Comparison of ENCODE assay signal across 1 cellular context in the genomic region with DNA sequence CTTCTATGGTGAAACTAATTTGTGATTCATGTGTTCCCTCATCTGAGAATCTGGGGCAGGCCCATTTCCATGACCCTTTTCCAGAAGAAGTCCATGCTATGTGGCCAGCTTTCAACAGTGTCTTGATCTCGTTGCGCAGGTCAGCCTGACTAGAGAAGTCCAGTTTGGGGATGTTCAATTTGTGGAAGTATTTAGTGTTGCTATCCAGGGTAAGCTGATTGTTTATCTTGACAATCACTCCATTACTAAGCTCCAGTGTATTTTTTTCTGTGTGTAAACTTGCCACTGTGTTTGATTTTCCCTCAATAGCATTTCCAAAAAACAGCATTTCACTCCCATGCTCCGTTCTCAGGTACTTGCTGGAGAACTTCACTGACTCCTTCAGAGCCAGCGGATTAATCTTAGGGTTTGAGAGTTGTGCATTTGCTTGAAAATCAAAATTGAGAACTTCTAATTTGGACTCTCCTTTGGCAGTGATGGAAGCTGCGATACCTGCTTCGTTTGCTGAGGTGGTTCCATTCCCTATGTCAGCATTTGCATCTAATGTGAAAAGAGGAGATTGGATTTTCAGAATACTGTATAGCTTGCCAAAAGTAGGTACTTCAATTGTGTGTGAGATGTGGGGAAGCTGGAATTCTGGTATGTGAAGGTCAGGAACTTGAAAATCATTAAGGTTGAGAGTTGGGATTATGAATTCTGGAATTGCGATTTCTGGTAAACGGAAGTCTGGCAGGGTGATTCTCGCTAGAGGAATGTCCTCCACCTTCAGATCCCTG.
TF ChIP-seq lines count a peak whose summit lies in the region.

No MANE protein-coding gene starts in this region.

TF ChIP-seq in HepG2, 621 proteins besides CTCF, POLR2A, EP300 and RAD21 (continued from another document and continues in another):
- TF ChIP-seq KLF13 (CRISPR knock-in tag; IDR thresholded peaks at IDR 0.05), result no peak
- TF ChIP-seq ZNF614 (CRISPR knock-in tag; IDR thresholded peaks at IDR 0.05; ENCODE audit: borderline replicate concordance), result peak; percentile 20; the same call in 1 of the 2 replicates
- TF ChIP-seq ZKSCAN5 (CRISPR knock-in tag; IDR thresholded peaks at IDR 0.05), result no peak
- TF ChIP-seq KAT8 (CRISPR knock-in tag; IDR thresholded peaks at IDR 0.05), result no peak
- no peak for TF ChIP-seq ZNF589 (CRISPR knock-in tag; conservative IDR thresholded peaks at IDR 0.05)
- peak; percentile 15; the same call in 1 of the 2 replicates for TF ChIP-seq ZNF629 (CRISPR knock-in tag; conservative IDR thresholded peaks at IDR 0.05)
- 0 out of 2 replicates have a peak, but pooled peaks have one; percentile 68 for TF ChIP-seq SNAI1 (CRISPR knock-in tag; IDR thresholded peaks at IDR 0.05; ENCODE audit: borderline replicate concordance)
- TF ChIP-seq ZFP82 (CRISPR knock-in tag; IDR thresholded peaks at IDR 0.05; ENCODE audit: borderline replicate concordance), result no peak
- no peak for TF ChIP-seq DBP (CRISPR knock-in tag; IDR thresholded peaks at IDR 0.05; ENCODE audit: not compliant biosample characterization)
- 0 out of 2 replicates have a peak, but pooled peaks have one; percentile 11 for TF ChIP-seq TEAD2 (CRISPR knock-in tag; IDR thresholded peaks at IDR 0.05)
- TF ChIP-seq ZNF337 (CRISPR knock-in tag; IDR thresholded peaks at IDR 0.05; ENCODE audit: borderline replicate concordance, low read depth), result no peak
- no peak for TF ChIP-seq EEA1 (CRISPR knock-in tag; IDR thresholded peaks at IDR 0.05; ENCODE audit: borderline replicate concordance)
- 0 out of 2 replicates have a peak, but pooled peaks have one; percentile 8 for TF ChIP-seq ISL2 (CRISPR knock-in tag; IDR thresholded peaks at IDR 0.05)
- TF ChIP-seq YY1 (IDR thresholded peaks at IDR 0.05; ENCODE audit: insufficient read depth, insufficient replicate concordance, low read depth, low read length), result no peak
- 0 out of 2 replicates have a peak, but pooled peaks have one; percentile 22 for TF ChIP-seq ZFYVE20 (CRISPR knock-in tag; IDR thresholded peaks at IDR 0.05; ENCODE audit: borderline replicate concordance, low read depth)
- TF ChIP-seq ZNF124 (CRISPR knock-in tag; IDR thresholded peaks at IDR 0.05), result no peak
- TF ChIP-seq, protein P1, sequence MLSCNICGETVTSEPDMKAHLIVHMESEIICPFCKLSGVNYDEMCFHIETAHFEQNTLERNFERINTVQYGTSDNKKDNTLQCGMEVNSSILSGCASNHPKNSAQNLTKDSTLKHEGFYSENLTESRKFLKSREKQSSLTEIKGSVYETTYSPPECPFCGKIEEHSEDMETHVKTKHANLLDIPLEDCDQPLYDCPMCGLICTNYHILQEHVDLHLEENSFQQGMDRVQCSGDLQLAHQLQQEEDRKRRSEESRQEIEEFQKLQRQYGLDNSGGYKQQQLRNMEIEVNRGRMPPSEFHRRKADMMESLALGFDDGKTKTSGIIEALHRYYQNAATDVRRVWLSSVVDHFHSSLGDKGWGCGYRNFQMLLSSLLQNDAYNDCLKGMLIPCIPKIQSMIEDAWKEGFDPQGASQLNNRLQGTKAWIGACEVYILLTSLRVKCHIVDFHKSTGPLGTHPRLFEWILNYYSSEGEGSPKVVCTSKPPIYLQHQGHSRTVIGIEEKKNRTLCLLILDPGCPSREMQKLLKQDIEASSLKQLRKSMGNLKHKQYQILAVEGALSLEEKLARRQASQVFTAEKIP (CRISPR knock-in tag; IDR thresholded peaks at IDR 0.05; ENCODE audit: borderline replicate concordance), result no peak
- TF ChIP-seq, protein P2, sequence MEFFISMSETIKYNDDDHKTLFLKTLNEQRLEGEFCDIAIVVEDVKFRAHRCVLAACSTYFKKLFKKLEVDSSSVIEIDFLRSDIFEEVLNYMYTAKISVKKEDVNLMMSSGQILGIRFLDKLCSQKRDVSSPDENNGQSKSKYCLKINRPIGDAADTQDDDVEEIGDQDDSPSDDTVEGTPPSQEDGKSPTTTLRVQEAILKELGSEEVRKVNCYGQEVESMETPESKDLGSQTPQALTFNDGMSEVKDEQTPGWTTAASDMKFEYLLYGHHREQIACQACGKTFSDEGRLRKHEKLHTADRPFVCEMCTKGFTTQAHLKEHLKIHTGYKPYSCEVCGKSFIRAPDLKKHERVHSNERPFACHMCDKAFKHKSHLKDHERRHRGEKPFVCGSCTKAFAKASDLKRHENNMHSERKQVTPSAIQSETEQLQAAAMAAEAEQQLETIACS (CRISPR knock-in tag; IDR thresholded peaks at IDR 0.05), result no peak
- no peak for TF ChIP-seq HOXA5 (CRISPR knock-in tag; IDR thresholded peaks at IDR 0.05)
- no peak; the same call in none of the 2 replicates for TF ChIP-seq SOX5 (CRISPR knock-in tag; IDR thresholded peaks at IDR 0.05; ENCODE audit: borderline replicate concordance)
- TF ChIP-seq, protein P3, sequence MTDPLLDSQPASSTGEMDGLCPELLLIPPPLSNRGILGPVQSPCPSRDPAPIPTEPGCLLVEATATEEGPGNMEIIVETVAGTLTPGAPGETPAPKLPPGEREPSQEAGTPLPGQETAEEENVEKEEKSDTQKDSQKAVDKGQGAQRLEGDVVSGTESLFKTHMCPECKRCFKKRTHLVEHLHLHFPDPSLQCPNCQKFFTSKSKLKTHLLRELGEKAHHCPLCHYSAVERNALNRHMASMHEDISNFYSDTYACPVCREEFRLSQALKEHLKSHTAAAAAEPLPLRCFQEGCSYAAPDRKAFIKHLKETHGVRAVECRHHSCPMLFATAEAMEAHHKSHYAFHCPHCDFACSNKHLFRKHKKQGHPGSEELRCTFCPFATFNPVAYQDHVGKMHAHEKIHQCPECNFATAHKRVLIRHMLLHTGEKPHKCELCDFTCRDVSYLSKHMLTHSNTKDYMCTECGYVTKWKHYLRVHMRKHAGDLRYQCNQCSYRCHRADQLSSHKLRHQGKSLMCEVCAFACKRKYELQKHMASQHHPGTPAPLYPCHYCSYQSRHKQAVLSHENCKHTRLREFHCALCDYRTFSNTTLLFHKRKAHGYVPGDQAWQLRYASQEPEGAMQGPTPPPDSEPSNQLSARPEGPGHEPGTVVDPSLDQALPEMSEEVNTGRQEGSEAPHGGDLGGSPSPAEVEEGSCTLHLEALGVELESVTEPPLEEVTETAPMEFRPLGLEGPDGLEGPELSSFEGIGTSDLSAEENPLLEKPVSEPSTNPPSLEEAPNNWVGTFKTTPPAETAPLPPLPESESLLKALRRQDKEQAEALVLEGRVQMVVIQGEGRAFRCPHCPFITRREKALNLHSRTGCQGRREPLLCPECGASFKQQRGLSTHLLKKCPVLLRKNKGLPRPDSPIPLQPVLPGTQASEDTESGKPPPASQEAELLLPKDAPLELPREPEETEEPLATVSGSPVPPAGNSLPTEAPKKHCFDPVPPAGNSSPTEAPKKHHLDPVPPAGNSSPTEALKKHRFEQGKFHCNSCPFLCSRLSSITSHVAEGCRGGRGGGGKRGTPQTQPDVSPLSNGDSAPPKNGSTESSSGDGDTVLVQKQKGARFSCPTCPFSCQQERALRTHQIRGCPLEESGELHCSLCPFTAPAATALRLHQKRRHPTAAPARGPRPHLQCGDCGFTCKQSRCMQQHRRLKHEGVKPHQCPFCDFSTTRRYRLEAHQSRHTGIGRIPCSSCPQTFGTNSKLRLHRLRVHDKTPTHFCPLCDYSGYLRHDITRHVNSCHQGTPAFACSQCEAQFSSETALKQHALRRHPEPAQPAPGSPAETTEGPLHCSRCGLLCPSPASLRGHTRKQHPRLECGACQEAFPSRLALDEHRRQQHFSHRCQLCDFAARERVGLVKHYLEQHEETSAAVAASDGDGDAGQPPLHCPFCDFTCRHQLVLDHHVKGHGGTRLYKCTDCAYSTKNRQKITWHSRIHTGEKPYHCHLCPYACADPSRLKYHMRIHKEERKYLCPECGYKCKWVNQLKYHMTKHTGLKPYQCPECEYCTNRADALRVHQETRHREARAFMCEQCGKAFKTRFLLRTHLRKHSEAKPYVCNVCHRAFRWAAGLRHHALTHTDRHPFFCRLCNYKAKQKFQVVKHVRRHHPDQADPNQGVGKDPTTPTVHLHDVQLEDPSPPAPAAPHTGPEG (CRISPR knock-in tag; IDR thresholded peaks at IDR 0.05), result no peak; the same call in 1 of the 2 replicates
- no peak for TF ChIP-seq ZNF768 (CRISPR knock-in tag; IDR thresholded peaks at IDR 0.05)
- TF ChIP-seq ZNF292 (CRISPR knock-in tag; IDR thresholded peaks at IDR 0.05; ENCODE audit: borderline replicate concordance, low read depth), result no peak
- TF ChIP-seq TARDBP (CRISPR knock-in tag; IDR thresholded peaks at IDR 0.05), result no peak
- no peak for TF ChIP-seq ASH2L (IDR thresholded peaks at IDR 0.05; ENCODE audit: insufficient read length, low read depth, low read length)
- TF ChIP-seq ZNF724P (CRISPR knock-in tag; IDR thresholded peaks at IDR 0.05; ENCODE audit: borderline replicate concordance), result 0 out of 2 replicates have a peak, but pooled peaks have one; percentile 25
- TF ChIP-seq ZNF367 (CRISPR knock-in tag; IDR thresholded peaks at IDR 0.05; ENCODE audit: borderline replicate concordance), result no peak
- TF ChIP-seq, protein P4, sequence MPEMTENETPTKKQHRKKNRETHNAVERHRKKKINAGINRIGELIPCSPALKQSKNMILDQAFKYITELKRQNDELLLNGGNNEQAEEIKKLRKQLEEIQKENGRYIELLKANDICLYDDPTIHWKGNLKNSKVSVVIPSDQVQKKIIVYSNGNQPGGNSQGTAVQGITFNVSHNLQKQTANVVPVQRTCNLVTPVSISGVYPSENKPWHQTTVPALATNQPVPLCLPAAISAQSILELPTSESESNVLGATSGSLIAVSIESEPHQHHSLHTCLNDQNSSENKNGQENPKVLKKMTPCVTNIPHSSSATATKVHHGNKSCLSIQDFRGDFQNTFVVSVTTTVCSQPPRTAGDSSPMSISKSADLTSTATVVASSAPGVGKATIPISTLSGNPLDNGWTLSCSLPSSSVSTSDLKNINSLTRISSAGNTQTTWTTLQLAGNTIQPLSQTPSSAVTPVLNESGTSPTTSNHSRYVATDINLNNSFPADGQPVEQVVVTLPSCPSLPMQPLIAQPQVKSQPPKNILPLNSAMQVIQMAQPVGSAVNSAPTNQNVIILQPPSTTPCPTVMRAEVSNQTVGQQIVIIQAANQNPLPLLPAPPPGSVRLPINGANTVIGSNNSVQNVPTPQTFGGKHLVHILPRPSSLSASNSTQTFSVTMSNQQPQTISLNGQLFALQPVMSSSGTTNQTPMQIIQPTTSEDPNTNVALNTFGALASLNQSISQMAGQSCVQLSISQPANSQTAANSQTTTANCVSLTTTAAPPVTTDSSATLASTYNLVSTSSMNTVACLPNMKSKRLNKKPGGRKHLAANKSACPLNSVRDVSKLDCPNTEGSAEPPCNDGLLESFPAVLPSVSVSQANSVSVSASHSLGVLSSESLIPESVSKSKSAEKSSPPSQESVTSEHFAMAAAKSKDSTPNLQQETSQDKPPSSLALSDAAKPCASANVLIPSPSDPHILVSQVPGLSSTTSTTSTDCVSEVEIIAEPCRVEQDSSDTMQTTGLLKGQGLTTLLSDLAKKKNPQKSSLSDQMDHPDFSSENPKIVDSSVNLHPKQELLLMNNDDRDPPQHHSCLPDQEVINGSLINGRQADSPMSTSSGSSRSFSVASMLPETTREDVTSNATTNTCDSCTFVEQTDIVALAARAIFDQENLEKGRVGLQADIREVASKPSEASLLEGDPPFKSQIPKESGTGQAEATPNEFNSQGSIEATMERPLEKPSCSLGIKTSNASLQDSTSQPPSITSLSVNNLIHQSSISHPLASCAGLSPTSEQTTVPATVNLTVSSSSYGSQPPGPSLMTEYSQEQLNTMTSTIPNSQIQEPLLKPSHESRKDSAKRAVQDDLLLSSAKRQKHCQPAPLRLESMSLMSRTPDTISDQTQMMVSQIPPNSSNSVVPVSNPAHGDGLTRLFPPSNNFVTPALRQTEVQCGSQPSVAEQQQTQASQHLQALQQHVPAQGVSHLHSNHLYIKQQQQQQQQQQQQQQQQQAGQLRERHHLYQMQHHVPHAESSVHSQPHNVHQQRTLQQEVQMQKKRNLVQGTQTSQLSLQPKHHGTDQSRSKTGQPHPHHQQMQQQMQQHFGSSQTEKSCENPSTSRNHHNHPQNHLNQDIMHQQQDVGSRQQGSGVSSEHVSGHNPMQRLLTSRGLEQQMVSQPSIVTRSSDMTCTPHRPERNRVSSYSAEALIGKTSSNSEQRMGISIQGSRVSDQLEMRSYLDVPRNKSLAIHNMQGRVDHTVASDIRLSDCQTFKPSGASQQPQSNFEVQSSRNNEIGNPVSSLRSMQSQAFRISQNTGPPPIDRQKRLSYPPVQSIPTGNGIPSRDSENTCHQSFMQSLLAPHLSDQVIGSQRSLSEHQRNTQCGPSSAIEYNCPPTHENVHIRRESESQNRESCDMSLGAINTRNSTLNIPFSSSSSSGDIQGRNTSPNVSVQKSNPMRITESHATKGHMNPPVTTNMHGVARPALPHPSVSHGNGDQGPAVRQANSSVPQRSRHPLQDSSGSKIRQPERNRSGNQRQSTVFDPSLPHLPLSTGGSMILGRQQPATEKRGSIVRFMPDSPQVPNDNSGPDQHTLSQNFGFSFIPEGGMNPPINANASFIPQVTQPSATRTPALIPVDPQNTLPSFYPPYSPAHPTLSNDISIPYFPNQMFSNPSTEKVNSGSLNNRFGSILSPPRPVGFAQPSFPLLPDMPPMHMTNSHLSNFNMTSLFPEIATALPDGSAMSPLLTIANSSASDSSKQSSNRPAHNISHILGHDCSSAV (CRISPR knock-in tag; IDR thresholded peaks at IDR 0.05; ENCODE audit: borderline replicate concordance), result no peak
- peak; percentile 53 for TF ChIP-seq MED8 (CRISPR knock-in tag; IDR thresholded peaks at IDR 0.05; ENCODE audit: insufficient replicate concordance)
- TF ChIP-seq NBN (conservative IDR thresholded peaks at IDR 0.05), result no peak
- no peak; the same call in 1 of the 2 replicates for TF ChIP-seq THAP7 (CRISPR knock-in tag; IDR thresholded peaks at IDR 0.05)
- no peak for TF ChIP-seq FOXK2 (IDR thresholded peaks at IDR 0.05)
- TF ChIP-seq, protein P5, sequence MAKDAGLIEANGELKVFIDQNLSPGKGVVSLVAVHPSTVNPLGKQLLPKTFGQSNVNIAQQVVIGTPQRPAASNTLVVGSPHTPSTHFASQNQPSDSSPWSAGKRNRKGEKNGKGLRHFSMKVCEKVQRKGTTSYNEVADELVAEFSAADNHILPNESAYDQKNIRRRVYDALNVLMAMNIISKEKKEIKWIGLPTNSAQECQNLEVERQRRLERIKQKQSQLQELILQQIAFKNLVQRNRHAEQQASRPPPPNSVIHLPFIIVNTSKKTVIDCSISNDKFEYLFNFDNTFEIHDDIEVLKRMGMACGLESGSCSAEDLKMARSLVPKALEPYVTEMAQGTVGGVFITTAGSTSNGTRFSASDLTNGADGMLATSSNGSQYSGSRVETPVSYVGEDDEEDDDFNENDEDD (CRISPR knock-in tag; IDR thresholded peaks at IDR 0.05; ENCODE audit: borderline replicate concordance), result no peak
- no peak for TF ChIP-seq ZNF839 (CRISPR knock-in tag; IDR thresholded peaks at IDR 0.05; ENCODE audit: borderline replicate concordance)
